1 cellular context compared by ENCODE assay signal in the genomic region with DNA sequence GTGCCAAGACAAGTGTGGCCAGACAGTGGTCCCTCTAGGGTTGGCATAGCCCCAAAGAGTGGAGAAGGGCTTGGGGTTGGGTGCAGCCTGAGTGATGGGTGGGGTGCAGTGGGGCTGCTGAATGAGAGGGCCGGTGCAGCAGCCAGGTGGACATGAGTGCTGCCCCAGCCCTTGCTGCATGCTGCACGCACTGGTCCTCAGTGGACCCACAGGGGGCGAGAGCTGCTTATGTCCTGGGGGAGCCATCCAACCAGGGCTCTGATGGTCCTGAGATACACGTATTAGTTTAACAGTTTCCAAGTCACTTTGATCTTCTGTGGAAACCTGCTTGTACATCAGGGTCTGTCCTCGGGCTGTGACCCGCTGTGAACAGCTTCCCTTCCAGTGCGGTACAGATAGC.
TF ChIP-seq lines count a peak whose summit lies in the region.

No MANE protein-coding gene starts in this region.

TF ChIP-seq in endothelial cell of umbilical vein, 7 proteins besides CTCF, POLR2A, EP300 and RAD21:
- TF ChIP-seq JUN (IDR thresholded peaks at IDR 0.05; ENCODE audit: borderline replicate concordance, insufficient read depth, insufficient read length, low read depth): no peak
- TF ChIP-seq POLR2AphosphoS5 (IDR thresholded peaks at IDR 0.05; ENCODE audit: insufficient read depth, low read depth, low read length): peak; percentile 26
TF ChIP-seq in endothelial cell of umbilical vein: peak in this region for 1.
